22 cellular contexts compared by ENCODE assay signal in the genomic region with DNA sequence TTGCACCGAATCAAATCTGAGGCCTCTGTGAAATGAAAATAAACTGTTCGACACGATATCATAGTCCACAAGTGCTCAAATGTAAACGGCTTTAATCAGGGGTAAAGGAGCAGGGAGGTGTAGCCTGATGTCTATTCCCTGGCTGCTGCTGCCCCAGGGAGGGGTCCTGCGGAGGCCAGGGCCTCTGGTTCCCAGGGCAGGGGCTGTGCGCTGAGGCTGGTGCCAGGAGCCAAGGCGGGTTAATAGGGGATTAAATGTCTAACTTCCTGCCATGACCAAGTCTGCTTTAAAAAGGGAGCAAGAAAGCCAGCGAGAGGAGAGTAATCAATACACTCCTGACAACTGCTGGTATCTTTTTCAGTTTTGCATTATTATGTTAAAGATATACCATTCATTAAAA. TPM values are rescaled to one million over a fixed set of nuclear protein-coding genes. Genes with fewer than 3 reads are reported as not detected.
DNase-seq lines count a peak whose midpoint lies in the region; ATAC-seq and TF ChIP-seq lines count a peak whose summit lies in the region.
"Had no signal": no experiment of that assay in that cellular context is flagged by ENCODE, and none has a peak within 500 bp of the region (broad histone marks: within the 10 kb centered on the region; RNA-seq: fewer than 3 reads in every experiment).

No MANE protein-coding gene starts in this region.

- BruUV-seq in mammary epithelial cell (replicated peaks; lab: Mats Ljungman, UMichigan): no TSS peak

- CTCF ChIA-PET in mammary epithelial cell (lab: Charles Lee; ENCODE audit: low non-redundant PET): no interaction called here

- dilution Hi-C loops in mammary epithelial cell (cut with HindIII; ENCODE audit: low sequenced_read_pairs): no loop called here

- no peak for ATAC-seq in Right ventricle myocardium superior (ENCODE audit: poor library complexity)
- ATAC-seq in activated CD4-positive, CD25-positive, alpha-beta regulatory T cell treated with anti-CD3 and anti-CD28 coated beads, Interleukin-2, amount 50 U/mL, for 24 hours: no peak
- ATAC-seq: A549; CD8-positive, alpha-beta T cell; GM12878 had no signal

- no peaks in the 10 kb centered on the region for H3K9me3 ChIP-seq in WERI-Rb-1 (ENCODE audit: severe bottlenecking)
- peaks cover 29% of the 10 kb centered on the region for H3K9me3 ChIP-seq in mammary epithelial cell (replicated peaks; ENCODE audit: insufficient read depth, low read length)
- H3K9me3 ChIP-seq: A549, Caco-2, HAP-1 had no signal

- DNase-seq in cardiac septum (ENCODE audit: low spot score) (peak; percentile 53), Right ventricle myocardium superior (no peak), WERI-Rb-1 (peak; percentile 37), ureter (ENCODE audit: low spot score) (peak; percentile 22), mammary epithelial cell (no peak)
- DNase-seq: 8988T; ACHN; Caco-2; CD4-positive, CD25-positive, alpha-beta regulatory T cell; CD8-positive, alpha-beta T cell; DMS 273 treated with DMSO at 0.1 percent for 48 hours; DMS79; EL; GDM1; GOT3; HFFc6 had no signal

- H4K20me1 ChIP-seq in mammary epithelial cell (ENCODE audit: insufficient read depth, low read length): no peaks in the 10 kb centered on the region

- no peaks in the 10 kb centered on the region for H3K36me3 ChIP-seq in WERI-Rb-1
- H3K36me3 ChIP-seq in mammary epithelial cell (ENCODE audit: insufficient read depth, low read length): no peaks in the 10 kb centered on the region
- H3K36me3 ChIP-seq: HAP-1 had no signal

- 63% methylated on average over 7 of the region's 8 CpGs for WGBS in mammary epithelial cell (ENCODE audit: low coverage, missing lambda C conversion rate)

- no peak overlapping the region for H3K9ac ChIP-seq in mammary epithelial cell (ENCODE audit: insufficient read depth, low read length)

- H3K4me1 ChIP-seq in mammary epithelial cell (ENCODE audit: insufficient read depth, low read length): no peaks in the 10 kb centered on the region
- H3K4me1 ChIP-seq: A549, Caco-2, HAP-1 had no signal

- H3K4me2 ChIP-seq in mammary epithelial cell (ENCODE audit: insufficient read depth, low read depth, low read length): no peak overlapping the region
- H3K4me2 ChIP-seq: A549 had no signal

- H3K4me3 ChIP-seq in WERI-Rb-1 (ENCODE audit: low read depth, low read length) (peak overlapping the region; percentile 33), mammary epithelial cell (replicated peaks in 1 of 3; ENCODE audit: insufficient read depth in 1 of 3, low read depth in 2 of 3, low read length in 3 of 3) (no peak overlapping the region)
- H3K4me3 ChIP-seq: A549, GM12878, HAP-1 had no signal

- intact Hi-C loops in cardiac septum (cut with DNase I): no loop called here
- intact Hi-C loops in Right ventricle myocardium superior (cut with DNase I): no loop called here
- intact Hi-C loops in mammary epithelial cell (cut with micrococcal nuclease): no loop called here

- H2AFZ ChIP-seq in mammary epithelial cell (ENCODE audit: low read depth, low read length): no peak overlapping the region

- H3K27ac ChIP-seq in WERI-Rb-1: no peak overlapping the region
- H3K27ac ChIP-seq in mammary epithelial cell (ENCODE audit: insufficient read depth, low read depth, low read length): no peak overlapping the region
- H3K27ac ChIP-seq: A549, C4-2B had no signal

- in situ Hi-C loops in mammary epithelial cell (cut with MboI; ENCODE audit: low sequenced_read_pairs in 2 of 2): no loop called here

- H3K27me3 ChIP-seq in WERI-Rb-1 (ENCODE audit: insufficient read depth, low read depth, severe bottlenecking): no peaks in the 10 kb centered on the region
- no peaks in the 10 kb centered on the region for H3K27me3 ChIP-seq in mammary epithelial cell (ENCODE audit: insufficient read depth, low read length)

- TF ChIP-seq CTCF in WERI-Rb-1 (IDR thresholded peaks at IDR 0.05; ENCODE audit: low read depth, low read length) (no peak), mammary epithelial cell (conservative IDR thresholded peaks at IDR 0.05 in 1 of 2, IDR thresholded peaks at IDR 0.05 in 1 of 2; ENCODE audit: extremely low read depth in 1 of 2, insufficient read depth in 1 of 2, low read depth in 1 of 2, low read length in 2 of 2) (no peak)

- no peaks in the 10 kb centered on the region for H3K79me2 ChIP-seq in mammary epithelial cell (ENCODE audit: insufficient read depth, low read length)

RNA-seq across cellular contexts. Expression of gene ZNF536, which starts 59.4 kb away (rescaled TPM):
- 11.9 TPM for total RNA-seq in cardiac septum
- 4.8 TPM for total RNA-seq in Right ventricle myocardium superior
- total RNA-seq in ureter: 15.8 TPM
- not detected for total RNA-seq in mammary epithelial cell
- polyA plus RNA-seq in mammary epithelial cell: not detected
- not detected for polyA minus RNA-seq in mammary epithelial cell
- total RNA-seq: Caco-2; CD8-positive, alpha-beta T cell; GM12878; HFFc6 had no signal
- polyA plus RNA-seq: A549, BJ, GM12878 had no signal

Comparison
In these comparisons a context has a peak if more than half of its experiments do, and no peak if none do; other contexts are left out.
1. DNase-seq: peak in cardiac septum (single experiment), WERI-Rb-1 (single experiment) and ureter (single experiment); none in Right ventricle myocardium superior (single experiment) and mammary epithelial cell (single experiment).